ENCODE assay signal across 10 cellular contexts in genomic region chr6:137911675-137912158, GRCh38. TPM values are rescaled to one million over a fixed set of nuclear protein-coding genes. Genes with fewer than 3 reads are reported as not detected.
A peak's percentile ranks its signal among the peaks of the same experiment; 100 is the strongest.
DNase-seq lines count a peak whose midpoint lies in the region; ATAC-seq and TF ChIP-seq lines count a peak whose summit lies in the region.
"Had no signal": no experiment of that assay in that cellular context is flagged by ENCODE, and none has a peak within 500 bp of the region (broad histone marks: within the 10 kb centered on the region; RNA-seq: fewer than 3 reads in every experiment).

No MANE protein-coding gene starts in this region.

- H3K27me3 Mint-ChIP-seq in activated CD4-positive, alpha-beta T cell treated with anti-CD3 and anti-CD28 coated beads, Interleukin-2, amount 10 ng/mL, durations not matched to agents 24 days and 14 days = no peaks in the 10 kb centered on the region
- no peaks in the 10 kb centered on the region for H3K27me3 Mint-ChIP-seq in activated CD4-positive, alpha-beta T cell treated with anti-CD3 and anti-CD28 coated beads, Interleukin-2, amount 10 ng/mL, durations not matched to agents 7 days and 5 days
- H3K27me3 Mint-ChIP-seq in HFFc6 (ENCODE audit: insufficient read depth) = no peaks in the 10 kb centered on the region; the same call in 1 of the 2 replicates

- H3F3A ChIP-seq in Loucy (ENCODE audit: low read depth) = no peaks in the 10 kb centered on the region

- intact Hi-C loops in activated CD4-positive, alpha-beta T cell treated with anti-CD3 and anti-CD28 coated beads, Interleukin-2, amount 10 ng/mL, durations not matched to agents 24 days and 14 days (cut with micrococcal nuclease) = no loop called here

- H3K36me3 Mint-ChIP-seq in activated CD4-positive, alpha-beta T cell treated with anti-CD3 and anti-CD28 coated beads, Interleukin-2, amount 10 ng/mL, durations not matched to agents 24 days and 14 days (ENCODE audit: low read depth) = peaks cover 4% of the 10 kb centered on the region
- H3K36me3 Mint-ChIP-seq in activated CD4-positive, alpha-beta T cell treated with anti-CD3 and anti-CD28 coated beads, Interleukin-2, amount 10 ng/mL, durations not matched to agents 7 days and 5 days (ENCODE audit: low read depth) = peaks cover 3% of the 10 kb centered on the region
- peaks cover 11% of the 10 kb centered on the region for H3K36me3 Mint-ChIP-seq in HFFc6 (ENCODE audit: low read depth)

- TF ChIP-seq CTCF in HFFc6 (IDR thresholded peaks at IDR 0.05) (no peak), Loucy (conservative IDR thresholded peaks at IDR 0.05; ENCODE audit: low read length) (no peak)

- no peaks in the 10 kb centered on the region for H3K9me2 ChIP-seq in Loucy (replicated peaks; ENCODE audit: low read depth, low read length)

- no peaks in the 10 kb centered on the region for H3K9me3 ChIP-seq in Loucy (ENCODE audit: insufficient read depth, low read depth, low read length)

- no peak overlapping the region for H3K4me2 ChIP-seq in Loucy (ENCODE audit: low read depth, low read length, poor library complexity, severe bottlenecking)

- no peaks in the 10 kb centered on the region for H3K79me2 ChIP-seq in Loucy (ENCODE audit: insufficient read depth, low read length)

- CTCF ChIA-PET in activated CD4-positive, alpha-beta T cell treated with anti-CD3 and anti-CD28 coated beads, Interleukin-2, amount 10 ng/mL, durations not matched to agents 7 days and 5 days (lab: Charles Lee) = interaction anchor here (0.6 to 2.4 kb wide), 10 partner anchors 8 to 93 kb away, joined by 3 to 13 read pairs (median 5); no protein-coding TSS in a partner anchor

- POLR2A ChIA-PET in activated CD4-positive, alpha-beta T cell treated with anti-CD3 and anti-CD28 coated beads, Interleukin-2, amount 10 ng/mL, durations not matched to agents 7 days and 5 days (lab: Charles Lee) = no interaction called here

- ATAC-seq in GM21529 (IDR thresholded peaks at IDR 0.05; ENCODE audit: unreplicated experiment) = no peak

- no peaks in the 10 kb centered on the region for H3K27me3 ChIP-seq in Loucy (ENCODE audit: insufficient read depth, low read length, poor library complexity, severe bottlenecking)
- H3K27me3 ChIP-seq: stomach had no signal

- no peak overlapping the region for H3K4me3 Mint-ChIP-seq in activated CD4-positive, alpha-beta T cell treated with anti-CD3 and anti-CD28 coated beads, Interleukin-2, amount 10 ng/mL, durations not matched to agents 24 days and 14 days
- H3K4me3 Mint-ChIP-seq in activated CD4-positive, alpha-beta T cell treated with anti-CD3 and anti-CD28 coated beads, Interleukin-2, amount 10 ng/mL, durations not matched to agents 7 days and 5 days = no peak overlapping the region
- peak overlapping the region; percentile 13; the same call in 1 of the 2 replicates for H3K4me3 Mint-ChIP-seq in HFFc6

- no peak overlapping the region for H3K4me3 ChIP-seq in Loucy (ENCODE audit: low read length, poor library complexity, severe bottlenecking)
- H3K4me3 ChIP-seq: stomach had no signal

- peak overlapping the region; percentile 3; the same call in 1 of the 2 replicates for H2AFZ ChIP-seq in Loucy (ENCODE audit: low read length)

- no peak overlapping the region for H3K9ac ChIP-seq in Loucy (ENCODE audit: low read depth, low read length, poor library complexity, severe bottlenecking)

- peaks cover 38% of the 10 kb centered on the region for H3K4me1 Mint-ChIP-seq in activated CD4-positive, alpha-beta T cell treated with anti-CD3 and anti-CD28 coated beads, Interleukin-2, amount 10 ng/mL, durations not matched to agents 24 days and 14 days
- H3K4me1 Mint-ChIP-seq in activated CD4-positive, alpha-beta T cell treated with anti-CD3 and anti-CD28 coated beads, Interleukin-2, amount 10 ng/mL, durations not matched to agents 7 days and 5 days = peaks cover 41% of the 10 kb centered on the region
- H3K4me1 Mint-ChIP-seq in HFFc6 (ENCODE audit: low read depth) = peaks cover 40% of the 10 kb centered on the region

- H3K9me3 Mint-ChIP-seq in activated CD4-positive, alpha-beta T cell treated with anti-CD3 and anti-CD28 coated beads, Interleukin-2, amount 10 ng/mL, durations not matched to agents 24 days and 14 days = peaks cover 26% of the 10 kb centered on the region
- peaks cover 22% of the 10 kb centered on the region for H3K9me3 Mint-ChIP-seq in activated CD4-positive, alpha-beta T cell treated with anti-CD3 and anti-CD28 coated beads, Interleukin-2, amount 10 ng/mL, durations not matched to agents 7 days and 5 days
- peaks cover 7% of the 10 kb centered on the region for H3K9me3 Mint-ChIP-seq in HFFc6

- H4K20me1 ChIP-seq in Loucy (ENCODE audit: insufficient read depth, low read length, poor library complexity, severe bottlenecking) = no peaks in the 10 kb centered on the region

- DNase-seq in activated CD4-positive, alpha-beta T cell treated with anti-CD3 and anti-CD28 coated beads, Interleukin-2, amount 10 ng/mL, durations not matched to agents 24 days and 14 days = no peak
- no peak for DNase-seq in activated CD4-positive, alpha-beta T cell treated with anti-CD3 and anti-CD28 coated beads, Interleukin-2, amount 10 ng/mL, durations not matched to agents 7 days and 5 days
- DNase-seq in HFFc6 (no peak), retina (peak; percentile 12), GM19238 (ENCODE audit: insufficient read length, low spot score) (no peak), HK-2 (ENCODE audit: unreplicated experiment) (no peak)
- DNase-seq: NCI-H1105 treated with DMSO at 0.1 percent for 48 hours, stomach had no signal

- H3K27ac Mint-ChIP-seq in activated CD4-positive, alpha-beta T cell treated with anti-CD3 and anti-CD28 coated beads, Interleukin-2, amount 10 ng/mL, durations not matched to agents 24 days and 14 days = peak overlapping the region; percentile 5
- H3K27ac Mint-ChIP-seq in activated CD4-positive, alpha-beta T cell treated with anti-CD3 and anti-CD28 coated beads, Interleukin-2, amount 10 ng/mL, durations not matched to agents 7 days and 5 days = no peak overlapping the region
- H3K27ac Mint-ChIP-seq in HFFc6 = peak overlapping the region; percentile 23; the same call in 1 of the 2 replicates

- peaks cover 22% of the 10 kb centered on the region for H3K4me1 ChIP-seq in Loucy (ENCODE audit: insufficient read depth, low read length, poor library complexity, severe bottlenecking)
- H3K4me1 ChIP-seq: stomach had no signal

- no peaks in the 10 kb centered on the region for H3K36me3 ChIP-seq in Loucy (ENCODE audit: insufficient read depth, low read length)
- H3K36me3 ChIP-seq: stomach had no signal

RNA-seq across cellular contexts. Expression of gene TNFAIP3, which starts 44.7 kb away (rescaled TPM):
- total RNA-seq in activated CD4-positive, alpha-beta T cell treated with anti-CD3 and anti-CD28 coated beads, Interleukin-2, amount 10 ng/mL, durations not matched to agents 24 days and 14 days = 249 and 254 TPM in 2 replicates
- 10 to 100 TPM; 41.8 to 43.9 TPM for total RNA-seq in activated CD4-positive, alpha-beta T cell treated with anti-CD3 and anti-CD28 coated beads, Interleukin-2, amount 10 ng/mL, durations not matched to agents 7 days and 5 days
- 10 to 100 TPM in 1 of 6 experiments, 1 to 10 TPM in 5; 4.5 to 17.2 (median 7.8) TPM for total RNA-seq in HFFc6 (2021; fragmentation: NEBNext Ultra II Directional; extraction: Animal tissue kit (Norgen Biotek cat#: 25700))
